8 cellular contexts compared by ENCODE assay signal in genomic region chr5:75095951-75096350, GRCh38. TPM values are rescaled to one million over a fixed set of nuclear protein-coding genes. Genes with fewer than 3 reads are reported as not detected.
DNase-seq lines count a peak whose midpoint lies in the region; ATAC-seq, FAIRE-seq and TF ChIP-seq lines count a peak whose summit lies in the region.
"Not testable (repeated sequence)": the region's sequence is repeated elsewhere in the genome, so short reads cannot be mapped to it uniquely, and the experiment has no call there.
"Had no signal": no experiment of that assay in that cellular context is flagged by ENCODE, and none has a peak within 500 bp of the region (broad histone marks: within the 10 kb centered on the region; RNA-seq: fewer than 3 reads in every experiment).

No MANE protein-coding gene starts in this region.

- H3K4me1 ChIP-seq in A549: not testable (repeated sequence)

- not testable (repeated sequence) for DNase-seq in A549 (ENCODE audit: low read depth in 1 of 2, low spot score in 1 of 2)
- DNase-seq in EH (ENCODE audit: low read depth) (peak; percentile 86), HFFc6 (peak; percentile 35), SK-N-MC (ENCODE audit: low read depth, low spot score) (peak; percentile 68), choroid plexus epithelial cell (ENCODE audit: low read depth) (peak; percentile 9), non-pigmented ciliary epithelial cell (ENCODE audit: low read depth) (peak; percentile 13)

- not testable (repeated sequence) for TF ChIP-seq RAD21 in A549 (conservative IDR thresholded peaks at IDR 0.05 in 1 of 2, IDR thresholded peaks at IDR 0.05 in 1 of 2)

- POLR2A ChIA-PET in A549 (lab: Yijun Ruan, JAX): not testable (repeated sequence)

- not testable (repeated sequence) for H3K27ac Mint-ChIP-seq in HFFc6
- peak overlapping the region; percentile 1 for H3K27ac Mint-ChIP-seq in activated naive CD8-positive, alpha-beta T cell

- not testable (repeated sequence) for H3K4me3 ChIP-seq in A549; SK-N-MC; choroid plexus epithelial cell (ENCODE audit: low read depth, low read length)

- not testable (repeated sequence) for H3K9me3 ChIP-seq in A549; SK-N-MC (ENCODE audit: low read depth, low read length)

- not testable (repeated sequence) for TF ChIP-seq POLR2A in A549 (IDR thresholded peaks at IDR 0.05; ENCODE audit: low read length)

- 57% methylated on average over 3 of the region's 3 CpGs for WGBS in A549 (ENCODE audit: missing lambda C conversion rate)

- H3K27me3 Mint-ChIP-seq in HFFc6 (ENCODE audit: insufficient read depth); activated naive CD8-positive, alpha-beta T cell: not testable (repeated sequence)

- H3K36me3 Mint-ChIP-seq in HFFc6 (ENCODE audit: low read depth); activated naive CD8-positive, alpha-beta T cell: not testable (repeated sequence)

- not testable (repeated sequence) for TF ChIP-seq CTCF in A549 (IDR thresholded peaks at IDR 0.05); HFFc6 (IDR thresholded peaks at IDR 0.05); choroid plexus epithelial cell (conservative IDR thresholded peaks at IDR 0.05; ENCODE audit: low read depth, low read length)

- peak overlapping the region; percentile 14; the same call in 1 of the 3 replicates for H3K4me2 ChIP-seq in A549

- not testable (repeated sequence) for H3K9me3 Mint-ChIP-seq in HFFc6; activated naive CD8-positive, alpha-beta T cell (ENCODE audit: low read depth)

- H3K9ac ChIP-seq in SK-N-MC (ENCODE audit: insufficient read length): not testable (repeated sequence)

- not testable (repeated sequence) for H3K36me3 ChIP-seq in SK-N-MC (ENCODE audit: insufficient read depth, low read length)

- H3K4me3 Mint-ChIP-seq in HFFc6; activated naive CD8-positive, alpha-beta T cell: not testable (repeated sequence)

- TF ChIP-seq EP300 in A549 (IDR thresholded peaks at IDR 0.05): not testable (repeated sequence)

- CTCF ChIA-PET in A549 (lab: Yijun Ruan, JAX): not testable (repeated sequence)

- FAIRE-seq in A549 (lab: Jason Lieb, UNC): not testable (repeated sequence)

- not testable (repeated sequence) for H3K27ac ChIP-seq in A549
- peak overlapping the region; percentile 3; the same call in 1 of the 2 replicates for H3K27ac ChIP-seq in SK-N-MC

- not testable (repeated sequence) for ATAC-seq in A549

- H3K4me1 Mint-ChIP-seq in HFFc6 (ENCODE audit: low read depth): not testable (repeated sequence)
- H3K4me1 Mint-ChIP-seq in activated naive CD8-positive, alpha-beta T cell (ENCODE audit: low read depth): peaks cover 19% of the 10 kb centered on the region

RNA-seq across cellular contexts. Expression of gene GCNT4, which starts 43.6 kb away (rescaled TPM):
- 0.34 and 0.39 TPM in 2 replicates for polyA plus RNA-seq in A549 (2011; rRNA removed)
- 0.03 and 0.04 TPM in 2 replicates for polyA plus RNA-seq in A549 (2012; cell fraction: cytosol; rRNA removed)
- 0.01 and 0.06 TPM in 2 replicates for polyA plus RNA-seq in A549 (2012; cell fraction: nucleus; rRNA removed)
- polyA plus RNA-seq in A549 (2017; fragmentation: RNase III; extraction: RNeasy Plus Mini Kit Qiagen cat#74134 plus additional on column Dnase treatment): 0.25 to 0.28 TPM (median 0.28 TPM) in 3 replicates
- polyA minus RNA-seq in A549 (2011; rRNA and poly(A)+ RNA removed): 0.17 and 0.24 TPM in 2 replicates
- 10 to 100 TPM in 1 of 6 experiments, 1 to 10 TPM in 5; 4.4 to 11.0 (median 5.4) TPM for total RNA-seq in HFFc6 (2021; fragmentation: NEBNext Ultra II Directional; extraction: Animal tissue kit (Norgen Biotek cat#: 25700))
- total RNA-seq: HT1080 had no signal
